1 cellular context compared by ENCODE assay signal in the genomic region with DNA sequence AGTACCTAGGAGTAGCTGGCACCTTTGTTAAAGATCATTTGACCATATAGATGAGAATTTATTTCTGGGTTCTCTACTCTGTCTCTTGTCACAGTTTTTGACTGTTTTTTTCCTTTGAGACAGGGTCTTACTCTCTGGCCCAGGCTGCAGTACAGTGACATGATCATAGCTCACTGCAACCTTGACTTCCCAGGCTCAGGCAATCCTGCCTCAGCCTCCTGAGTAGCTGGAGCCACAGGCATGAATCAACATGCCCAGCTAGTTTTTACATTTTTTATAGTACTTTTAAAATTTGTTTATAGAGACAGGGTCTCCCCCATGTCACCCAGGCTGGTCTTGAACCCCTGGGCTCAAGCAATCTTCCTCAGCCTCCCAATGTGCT.
TF ChIP-seq lines count a peak whose summit lies in the region.

No MANE protein-coding gene starts in this region.

TF ChIP-seq in K562, 482 proteins besides CTCF, POLR2A, EP300 and RAD21:
- TF ChIP-seq PHF8 (IDR thresholded peaks at IDR 0.05; ENCODE audit: borderline replicate concordance, low read length) (no peak), ZHX1 (conservative IDR thresholded peaks at IDR 0.05; ENCODE audit: low read length) (no peak), ZNF431 (CRISPR knock-in tag; IDR thresholded peaks at IDR 0.05) (no peak), ADNP (tag; IDR thresholded peaks at IDR 0.05) (no peak)
TF ChIP-seq in K562: peak in this region for 0.
